Comparison of ENCODE assay signal across 8 cellular contexts in genomic region chr1:111346089-111346885, GRCh38. TPM values are rescaled to one million over a fixed set of nuclear protein-coding genes. Genes with fewer than 3 reads are reported as not detected.
A peak's percentile ranks its signal among the peaks of the same experiment; 100 is the strongest.
DNase-seq lines count a peak whose midpoint lies in the region; ATAC-seq and TF ChIP-seq lines count a peak whose summit lies in the region.

No MANE protein-coding gene starts in this region.

- no peaks in the 10 kb centered on the region for H3K27me3 ChIP-seq in GM06990 (replicated peaks; ENCODE audit: control insufficient read depth, insufficient read depth, low read length)
- no peaks in the 10 kb centered on the region for H3K27me3 ChIP-seq in upper lobe of left lung

- H3K4me3 ChIP-seq in GM06990 (replicated peaks; ENCODE audit: low read depth, low read length), result peak overlapping the region; percentile 64
- H3K4me3 ChIP-seq in upper lobe of left lung, result peak overlapping the region; percentile 14 to 61 (median 49)

- no peaks in the 10 kb centered on the region for H3K27me3 Mint-ChIP-seq in activated naive CD8-positive, alpha-beta T cell treated with anti-CD3 and anti-CD28 coated beads, Interleukin-2, amount 50 U/mL, for 24 hours

- H3K4me3 Mint-ChIP-seq in activated naive CD8-positive, alpha-beta T cell treated with anti-CD3 and anti-CD28 coated beads, Interleukin-2, amount 50 U/mL, for 24 hours, result peak overlapping the region; percentile 84

- TF ChIP-seq POLR2A in upper lobe of left lung (IDR thresholded peaks at IDR 0.05), result peak in 2 of 4 donors; percentile 49 to 77

- WGBS in upper lobe of left lung, 2 donors, result 3 to 8% methylated on average over 41 to 45 of the region's 45 CpGs

- DNase-seq in GM06990 (ENCODE audit: extremely low read depth, insufficient read length), result peak; percentile 89
- DNase-seq in NCI-H1092 (lab: John Stamatoyannopoulos, UW), result peak; percentile 77
- DNase-seq in SKM-1 treated with dmso at 0.1 percent for 144 hours (lab: John Stamatoyannopoulos, UW; ENCODE audit: unreplicated experiment), result peak; percentile 53
- DNase-seq in activated naive CD8-positive, alpha-beta T cell treated with anti-CD3 and anti-CD28 coated beads, Interleukin-2, amount 50 U/mL, for 24 hours, result peak; percentile 79
- peak; percentile 87 for DNase-seq in left cardiac atrium
- peak; percentile 71 to 98 (median 86) for DNase-seq in posterior cingulate gyrus
- DNase-seq in upper lobe of left lung, result peak; percentile 93 to 97

- H3K9me3 ChIP-seq in upper lobe of left lung, result no peaks in the 10 kb centered on the region

- H3K36me3 Mint-ChIP-seq in activated naive CD8-positive, alpha-beta T cell treated with anti-CD3 and anti-CD28 coated beads, Interleukin-2, amount 50 U/mL, for 24 hours (ENCODE audit: low read depth), result no peaks in the 10 kb centered on the region

- peak overlapping the region; percentile 72 to 84 (median 78) for H3K27ac ChIP-seq in upper lobe of left lung

- H3K36me3 ChIP-seq in GM06990 (ENCODE audit: control insufficient read depth, insufficient read depth, low read length), result no peaks in the 10 kb centered on the region
- H3K36me3 ChIP-seq in upper lobe of left lung, result no peaks in the 10 kb centered on the region

- no peaks in the 10 kb centered on the region for H3K9me3 Mint-ChIP-seq in activated naive CD8-positive, alpha-beta T cell treated with anti-CD3 and anti-CD28 coated beads, Interleukin-2, amount 50 U/mL, for 24 hours

- peaks cover 13% of the 10 kb centered on the region for H3K4me1 Mint-ChIP-seq in activated naive CD8-positive, alpha-beta T cell treated with anti-CD3 and anti-CD28 coated beads, Interleukin-2, amount 50 U/mL, for 24 hours

- ATAC-seq in HG02571 (IDR thresholded peaks at IDR 0.05; ENCODE audit: unreplicated experiment) (peak; percentile 85), left cardiac atrium (peak; percentile 98 to 99), upper lobe of left lung (ENCODE audit: low FRiP score in 2 of 2) (peak; percentile 96 to 98)
- ATAC-seq in activated naive CD8-positive, alpha-beta T cell treated with anti-CD3 and anti-CD28 coated beads, Interleukin-2, amount 50 U/mL, for 24 hours, result peak; percentile 90

- TF ChIP-seq CTCF in GM06990 (IDR thresholded peaks at IDR 0.05; ENCODE audit: insufficient read depth, low read length, poor library complexity, severe bottlenecking) (peak; percentile 26), upper lobe of left lung (IDR thresholded peaks at IDR 0.05) (peak in 1 of 6 experiments; percentile 14)

- peaks cover 0 to 9% (median 0%) of the 10 kb centered on the region in 4 donors for H3K4me1 ChIP-seq in upper lobe of left lung

- TF ChIP-seq EP300 in upper lobe of left lung (IDR thresholded peaks at IDR 0.05), result peak in 2 of 4 donors; percentile 17 to 50

- peak overlapping the region; percentile 53 for H3K27ac Mint-ChIP-seq in activated naive CD8-positive, alpha-beta T cell treated with anti-CD3 and anti-CD28 coated beads, Interleukin-2, amount 50 U/mL, for 24 hours

- intact Hi-C loops in left cardiac atrium (cut with DNase I) (no loop called here), posterior cingulate gyrus (cut with DNase I) (no loop called here)

RNA-seq across cellular contexts. Expression of gene CHIA, which starts 55.6 kb away (rescaled TPM):
- not detected for total RNA-seq in left cardiac atrium
- total RNA-seq in upper lobe of left lung, result 100 to 1,000 TPM in 1 of 6 donors, 10 to 100 TPM in 2, 1 to 10 TPM in 2, not detected in 1; 1.1 to 207 (median 18.9) TPM

Comparison
In these comparisons a context has a peak if more than half of its experiments do, and no peak if none do; other contexts are left out.
1. Peak in every context shown above with its lines: DNase-seq, ATAC-seq, H3K4me3 ChIP-seq and H3K27ac ChIP-seq.